10 cellular contexts compared by ENCODE assay signal in genomic region chr18:63831080-63831788, GRCh38. TPM values are rescaled to one million over a fixed set of nuclear protein-coding genes. Genes with fewer than 3 reads are reported as not detected.
DNase-seq lines count a peak whose midpoint lies in the region; ATAC-seq and TF ChIP-seq lines count a peak whose summit lies in the region.
"Had no signal": no experiment of that assay in that cellular context is flagged by ENCODE, and none has a peak within 500 bp of the region (broad histone marks: within the 10 kb centered on the region; RNA-seq: fewer than 3 reads in every experiment).

No MANE protein-coding gene starts in this region.

- H3K9me3 Mint-ChIP-seq in activated naive CD8-positive, alpha-beta T cell treated with anti-CD3 and anti-CD28 coated beads, Interleukin-2, amount 50 U/mL, for 24 hours: no peaks in the 10 kb centered on the region

- H3K27ac ChIP-seq in gastroesophageal sphincter: no peak overlapping the region

- H3K4me1 Mint-ChIP-seq in activated naive CD8-positive, alpha-beta T cell treated with anti-CD3 and anti-CD28 coated beads, Interleukin-2, amount 50 U/mL, for 24 hours: peaks cover 17% of the 10 kb centered on the region

- POLR2A ChIA-PET in BJ (lab: Charles Lee): interaction anchor here (1.8 kb wide), 1 partner anchor 13 kb away, joined by 6 read pairs; no protein-coding TSS in a partner anchor

- peaks cover 32% of the 10 kb centered on the region for H3K27me3 Mint-ChIP-seq in activated naive CD8-positive, alpha-beta T cell treated with anti-CD3 and anti-CD28 coated beads, Interleukin-2, amount 50 U/mL, for 24 hours

- H3K4me1 ChIP-seq in gastroesophageal sphincter: no peaks in the 10 kb centered on the region

- no peak overlapping the region for H3K4me3 ChIP-seq in BJ (ENCODE audit: low read depth, low read length)
- H3K4me3 ChIP-seq in gastroesophageal sphincter: no peak overlapping the region

- no peaks in the 10 kb centered on the region for H3K36me3 Mint-ChIP-seq in activated naive CD8-positive, alpha-beta T cell treated with anti-CD3 and anti-CD28 coated beads, Interleukin-2, amount 50 U/mL, for 24 hours (ENCODE audit: low read depth)

- peak; percentile 94 for ATAC-seq in HG03457 (IDR thresholded peaks at IDR 0.05; ENCODE audit: unreplicated experiment)
- peak; percentile 27 for ATAC-seq in activated naive CD8-positive, alpha-beta T cell treated with anti-CD3 and anti-CD28 coated beads, Interleukin-2, amount 50 U/mL, for 24 hours
- ATAC-seq in gastroesophageal sphincter: no peak

- H3K9me3 ChIP-seq in gastroesophageal sphincter: no peaks in the 10 kb centered on the region

- TF ChIP-seq CTCF in BJ (IDR thresholded peaks at IDR 0.05; ENCODE audit: insufficient read depth, low read depth, low read length) (no peak), GM20000 (IDR thresholded peaks at IDR 0.05; ENCODE audit: extremely low read depth, missing control alignments) (no peak), gastroesophageal sphincter (IDR thresholded peaks at IDR 0.05) (no peak)

- H3K36me3 ChIP-seq in BJ (ENCODE audit: control insufficient read depth, insufficient read depth, low read length) (no peaks in the 10 kb centered on the region), gastroesophageal sphincter (no peaks in the 10 kb centered on the region)

- 55 to 75% methylated on average over 4 to 6 of the region's 6 CpGs for WGBS in gastroesophageal sphincter (ENCODE audit: low coverage in 1 of 2), 2 donors

- DNase-seq in BJ (ENCODE audit: low read depth) (peak; percentile 49), GM20000 (ENCODE audit: low spot score) (peak; percentile 19), NCI-H2227 treated with DMSO at 0.1 percent for 48 hours (lab: John Stamatoyannopoulos, UW) (no peak)
- no peak for DNase-seq in activated naive CD8-positive, alpha-beta T cell treated with anti-CD3 and anti-CD28 coated beads, Interleukin-2, amount 50 U/mL, for 24 hours
- DNase-seq in activated CD4-positive, alpha-beta T cell treated with anti-CD3 and anti-CD28 coated beads, Interleukin-2, amount 50 U/mL, for 1 hour: no peak
- no peak for DNase-seq in activated T-cell treated with anti-CD3 and anti-CD28 coated beads, Interleukin-2, amount 50 U/mL, for 48 hours

- no peak overlapping the region for H3K27ac Mint-ChIP-seq in activated naive CD8-positive, alpha-beta T cell treated with anti-CD3 and anti-CD28 coated beads, Interleukin-2, amount 50 U/mL, for 24 hours

- no peak for TF ChIP-seq POLR2A in gastroesophageal sphincter (IDR thresholded peaks at IDR 0.05)

- CTCF ChIA-PET in BJ (lab: Yijun Ruan, JAX): interaction anchor here (0.9 to 1.0 kb wide), 7 partner anchors 9 to 148 kb away, joined by 3 to 5 read pairs (median 3); no protein-coding TSS in a partner anchor

- H3K27me3 ChIP-seq in BJ (ENCODE audit: control insufficient read depth, insufficient read depth, low read length) (no peaks in the 10 kb centered on the region), gastroesophageal sphincter (peaks cover 3% of the 10 kb centered on the region)

- H3K4me3 Mint-ChIP-seq in activated naive CD8-positive, alpha-beta T cell treated with anti-CD3 and anti-CD28 coated beads, Interleukin-2, amount 50 U/mL, for 24 hours: no peak overlapping the region

- no peak for TF ChIP-seq EP300 in gastroesophageal sphincter (IDR thresholded peaks at IDR 0.05)

RNA-seq across cellular contexts. Expression of gene SERPINB7, which starts 56.0 kb away (rescaled TPM):
- polyA plus RNA-seq in BJ (2011; rRNA removed): 149 and 246 TPM in 2 replicates
- polyA minus RNA-seq in BJ (2011; rRNA and poly(A)+ RNA removed): 29.2 and 49.1 TPM in 2 replicates
- not detected for total RNA-seq in gastroesophageal sphincter
- total RNA-seq: activated CD8-positive, alpha-beta memory T cell treated with anti-CD3 and anti-CD28 coated beads for 36 hours had no signal
- polyA plus RNA-seq: neural cell had no signal

RNA-seq across cellular contexts. Expression of gene SERPINB2, which starts 56.3 kb away (rescaled TPM):
- polyA plus RNA-seq in BJ (2011; rRNA removed): 15.2 and 22.1 TPM in 2 replicates
- polyA minus RNA-seq in BJ (2011; rRNA and poly(A)+ RNA removed): 2.9 and 4.8 TPM in 2 replicates
- total RNA-seq in gastroesophageal sphincter: 10 to 100 TPM in 1 of 4 donors, 1 to 10 TPM in 3; 1.2 to 14.5 (median 3.0) TPM
- total RNA-seq: activated CD8-positive, alpha-beta memory T cell treated with anti-CD3 and anti-CD28 coated beads for 36 hours had no signal
- polyA plus RNA-seq: neural cell had no signal

Comparison
In these comparisons a context has a peak if more than half of its experiments do, and no peak if none do; other contexts are left out.
1. DNase-seq: peak in BJ (single experiment) and GM20000 (single experiment); none in activated naive CD8-positive, alpha-beta T cell treated with anti-CD3 and anti-CD28 coated beads, Interleukin-2, amount 50 U/mL, for 24 hours (single experiment), NCI-H2227 treated with DMSO at 0.1 percent for 48 hours (single experiment), activated CD4-positive, alpha-beta T cell treated with anti-CD3 and anti-CD28 coated beads, Interleukin-2, amount 50 U/mL, for 1 hour (single experiment) and activated T-cell treated with anti-CD3 and anti-CD28 coated beads, Interleukin-2, amount 50 U/mL, for 48 hours (0 of 2).